In the genomic region with DNA sequence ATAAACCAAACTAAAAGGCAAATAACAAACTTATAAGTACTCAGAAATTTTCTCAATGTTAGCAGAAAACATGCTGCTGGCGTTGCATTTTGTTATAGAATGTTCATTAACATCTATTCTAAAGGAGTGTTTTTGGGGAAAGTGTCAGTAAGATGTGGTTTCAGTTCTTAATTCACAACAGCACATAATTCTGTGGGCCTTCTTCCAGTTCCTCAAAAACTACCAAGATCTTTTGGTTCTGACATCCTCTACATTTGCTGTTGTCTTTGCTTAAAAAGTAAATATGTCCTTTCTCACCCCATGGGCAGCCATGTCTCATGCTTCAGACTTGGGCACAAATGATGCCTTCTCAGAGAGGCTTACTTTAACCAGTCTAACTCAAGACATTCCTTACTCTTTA, we compare ENCODE assay signal across 23 cellular contexts.
DNase-seq lines count a peak whose midpoint lies in the region; ATAC-seq and TF ChIP-seq lines count a peak whose summit lies in the region.
"Had no signal": no experiment of that assay in that cellular context is flagged by ENCODE, and none has a peak within 500 bp of the region (broad histone marks: within the 10 kb centered on the region; RNA-seq: fewer than 3 reads in every experiment).

No MANE protein-coding gene starts in this region.

- H3K9me3 ChIP-seq in testis: no peaks in the 10 kb centered on the region
- H3K9me3 ChIP-seq: ascending aorta had no signal

- H3K27ac ChIP-seq in testis: no peak overlapping the region
- H3K27ac ChIP-seq: ascending aorta had no signal

- ATAC-seq in HG02885 (IDR thresholded peaks at IDR 0.05; ENCODE audit: poor library complexity, unreplicated experiment): peak; percentile 71
- ATAC-seq: activated CD4-positive, alpha-beta T cell treated with anti-CD3 and anti-CD28 coated beads for 36 hours; activated naive CD4-positive, alpha-beta T cell treated with anti-CD3 and anti-CD28 coated beads, Interleukin-2, amount 50 U/mL, for 72 hours; stimulated activated naive CD8-positive, alpha-beta T cell treated with anti-CD3 and anti-CD28 coated beads, Interleukin-15, amount 100 ng/mL, for 72 hours had no signal

- TF ChIP-seq POLR2A in testis (IDR thresholded peaks at IDR 0.05): no peak

- H3K4me3 ChIP-seq in testis: no peak overlapping the region
- H3K4me3 ChIP-seq: ascending aorta had no signal

- H3K36me3 ChIP-seq in testis (ENCODE audit: low read depth, missing control alignments): no peaks in the 10 kb centered on the region
- H3K36me3 ChIP-seq: ascending aorta had no signal

- intact Hi-C loops in testis (cut with DNase I; ENCODE audit: low total_unique reads): no loop called here

- TF ChIP-seq CTCF in GM13976 (IDR thresholded peaks at IDR 0.05; ENCODE audit: borderline replicate concordance, control extremely low read depth, extremely low read depth, insufficient read depth, missing control alignments): no peak
- TF ChIP-seq CTCF in GM20000 (IDR thresholded peaks at IDR 0.05; ENCODE audit: extremely low read depth, missing control alignments): no peak
- TF ChIP-seq CTCF in testis (IDR thresholded peaks at IDR 0.05): no peak

- peak; percentile 36 for DNase-seq in GM13976 (ENCODE audit: low spot score)
- peak; percentile 23 for DNase-seq in GM20000 (ENCODE audit: low spot score)
- peak; percentile 66 for DNase-seq in RPMI8226
- DNase-seq in NCI-H2107 (lab: John Stamatoyannopoulos, UW): no peak
- no peak for DNase-seq in testis
- no peak for DNase-seq in NCI-H187 treated with DMSO at 0.1 percent for 48 hours (lab: John Stamatoyannopoulos, UW)
- DNase-seq in NCI-H69 (lab: John Stamatoyannopoulos, UW): no peak
- DNase-seq: activated CD4-positive, alpha-beta T cell treated with anti-CD3 and anti-CD28 coated beads for 36 hours; CD4-positive, alpha-beta memory T cell; effector CD4-positive, alpha-beta T cell; erythroblast; HCEC 1CT; Karpas-422; mammary epithelial cell; NCI-H1105; NCI-H524; SHP77; small intestine; stimulated activated naive CD8-positive, alpha-beta T cell treated with anti-CD3 and anti-CD28 coated beads, Interleukin-15, amount 100 ng/mL, for 72 hours; trophoblast cell had no signal

- in situ Hi-C loops in GM13976 (cut with MboI; ENCODE audit: low sequenced_read_pairs, unreplicated experiment): no loop called here

- 88 to 98% methylated on average over 1 of the region's 1 CpG for WGBS in testis, 2 donors

- H3K4me1 ChIP-seq in testis: peaks cover 19% of the 10 kb centered on the region

- H3K27me3 ChIP-seq in testis: no peaks in the 10 kb centered on the region
- H3K27me3 ChIP-seq: ascending aorta had no signal

Comparison
In these comparisons a context has a peak if more than half of its experiments do, and no peak if none do; other contexts are left out.
1. DNase-seq: peak in GM13976 (single experiment), GM20000 (single experiment) and RPMI8226 (single experiment); none in NCI-H2107 (single experiment), testis (single experiment), NCI-H187 treated with DMSO at 0.1 percent for 48 hours (single experiment) and NCI-H69 (single experiment).